16 cellular contexts compared by ENCODE assay signal in genomic region chr2:235554385-235554784, GRCh38.
DNase-seq lines count a peak whose midpoint lies in the region; ATAC-seq and TF ChIP-seq lines count a peak whose summit lies in the region.
"Had no signal": no experiment of that assay in that cellular context is flagged by ENCODE, and none has a peak within 500 bp of the region (broad histone marks: within the 10 kb centered on the region; RNA-seq: fewer than 3 reads in every experiment).

No MANE protein-coding gene starts in this region.

- ATAC-seq in natural killer cell treated with Interleukin-12 subunit alpha and Interleukin-12 subunit beta and Interleukin-15 and Interleukin-18, amount 100 ng/mL, for 72 hours = no peak
- ATAC-seq in natural killer cell (no peak), body of pancreas (no peak), PC-3 (no peak)
- ATAC-seq: A549, K562 had no signal

- no peaks in the 10 kb centered on the region for H3K9me3 ChIP-seq in body of pancreas
- no peaks in the 10 kb centered on the region for H3K9me3 ChIP-seq in osteoblast (ENCODE audit: low read depth, low read length)
- H3K9me3 ChIP-seq in PC-3 (ENCODE audit: low read length) = no peaks in the 10 kb centered on the region
- H3K9me3 ChIP-seq: A549, HAP-1 had no signal

- no peaks in the 10 kb centered on the region for H3K27me3 ChIP-seq in body of pancreas
- no peaks in the 10 kb centered on the region for H3K27me3 ChIP-seq in osteoblast (ENCODE audit: insufficient read depth, low read length)
- no peaks in the 10 kb centered on the region for H3K27me3 ChIP-seq in dorsolateral prefrontal cortex
- no peaks in the 10 kb centered on the region for H3K27me3 ChIP-seq in PC-3 (ENCODE audit: low read length)

- BruUV-seq in PC-3 (replicated peaks; lab: Mats Ljungman, UMichigan) = no TSS peak

- H4K20me1 ChIP-seq in osteoblast (ENCODE audit: insufficient read depth, low read length) (peaks cover 83% of the 10 kb centered on the region), PC-3 (ENCODE audit: low read length) (peaks cover 16% of the 10 kb centered on the region)

- POLR2A ChIA-PET in PC-3 (lab: Charles Lee; ENCODE audit: unreplicated experiment) = no interaction called here

- H3K4me1 Mint-ChIP-seq in natural killer cell treated with Interleukin-12 subunit alpha and Interleukin-12 subunit beta and Interleukin-15 and Interleukin-18, amount 100 ng/mL, for 72 hours (ENCODE audit: low read depth in 2 of 2) = no peaks in the 10 kb centered on the region
- H3K4me1 Mint-ChIP-seq in natural killer cell = no peaks in the 10 kb centered on the region
- H3K4me1 Mint-ChIP-seq: CD4-positive, CD25-positive, alpha-beta regulatory T cell had no signal

- H3K4me3 ChIP-seq in body of pancreas (no peak overlapping the region), osteoblast (ENCODE audit: insufficient read depth, low read length) (no peak overlapping the region), dorsolateral prefrontal cortex (no peak overlapping the region), PC-3 (ENCODE audit: low read length) (no peak overlapping the region)
- H3K4me3 ChIP-seq: A549, HAP-1, K562 had no signal

- H3K79me2 ChIP-seq in osteoblast (ENCODE audit: insufficient read depth, low read length) = peaks cover 91% of the 10 kb centered on the region
- H3K79me2 ChIP-seq in PC-3 (ENCODE audit: low read length) = peaks cover 98% of the 10 kb centered on the region

- H3K9me2 ChIP-seq in PC-3 (replicated peaks; ENCODE audit: low read length) = no peaks in the 10 kb centered on the region

- CTCF ChIA-PET in PC-3 (lab: Charles Lee) = no interaction called here

- peak overlapping the region in 3 of 4 donors; percentile 52 to 62 (median 54) for H3K27ac ChIP-seq in body of pancreas
- H3K27ac ChIP-seq in osteoblast (ENCODE audit: low read depth, low read length) = no peak overlapping the region
- peak overlapping the region in 17 of 59 donors; percentile 6 to 73 (median 36) for H3K27ac ChIP-seq in dorsolateral prefrontal cortex
- no peak overlapping the region for H3K27ac ChIP-seq in PC-3 (ENCODE audit: low read length)
- H3K27ac ChIP-seq: 22Rv1 had no signal

- H3K4me2 ChIP-seq in osteoblast (ENCODE audit: insufficient read depth, low read length) (no peak overlapping the region), PC-3 (ENCODE audit: low read length) (no peak overlapping the region)

- H3K27me3 Mint-ChIP-seq in natural killer cell treated with Interleukin-12 subunit alpha and Interleukin-12 subunit beta and Interleukin-15 and Interleukin-18, amount 100 ng/mL, for 72 hours = peaks cover 12 to 28% of the 10 kb centered on the region in 2 donors
- peaks cover 16 to 52% of the 10 kb centered on the region in 2 donors for H3K27me3 Mint-ChIP-seq in natural killer cell (ENCODE audit: low read depth in 2 of 2)

- intact Hi-C loops in natural killer cell (cut with micrococcal nuclease) (no loop called here), body of pancreas (cut with DNase I) (no loop called here), dorsolateral prefrontal cortex (cut with DNase I) (loop anchor here (5.0 to 10.0 kb wide), 4 partner anchors 38 to 170 kb away; no protein-coding TSS in a partner anchor), PC-3 (cut with micrococcal nuclease) (no loop called here)

- H3K4me1 ChIP-seq in body of pancreas (peaks cover 58% of the 10 kb centered on the region), osteoblast (ENCODE audit: insufficient read depth, low read length) (no peaks in the 10 kb centered on the region), PC-3 (ENCODE audit: insufficient read depth, low read length) (peaks cover 8% of the 10 kb centered on the region; the same call in 1 of the 2 replicates)
- H3K4me1 ChIP-seq: HAP-1 had no signal

- no peak overlapping the region for H3K27ac Mint-ChIP-seq in natural killer cell treated with Interleukin-12 subunit alpha and Interleukin-12 subunit beta and Interleukin-15 and Interleukin-18, amount 100 ng/mL, for 72 hours
- H3K27ac Mint-ChIP-seq in natural killer cell = no peak overlapping the region
- H3K27ac Mint-ChIP-seq: CD4-positive, CD25-positive, alpha-beta regulatory T cell had no signal

- no peaks in the 10 kb centered on the region for H3K36me3 ChIP-seq in body of pancreas (replicated peaks in 1 of 2; ENCODE audit: insufficient read depth in 1 of 2, low read depth in 2 of 2)
- no peaks in the 10 kb centered on the region for H3K36me3 ChIP-seq in osteoblast (ENCODE audit: insufficient read depth, low read length)
- H3K36me3 ChIP-seq in PC-3 (ENCODE audit: low read depth, low read length) = no peaks in the 10 kb centered on the region
- H3K36me3 ChIP-seq: HAP-1 had no signal

- no peak overlapping the region for H3K4me3 Mint-ChIP-seq in natural killer cell treated with Interleukin-12 subunit alpha and Interleukin-12 subunit beta and Interleukin-15 and Interleukin-18, amount 100 ng/mL, for 72 hours
- no peak overlapping the region for H3K4me3 Mint-ChIP-seq in natural killer cell
- H3K4me3 Mint-ChIP-seq: CD4-positive, CD25-positive, alpha-beta regulatory T cell; CD8-positive, alpha-beta memory T cell had no signal

- H3K9me3 Mint-ChIP-seq in natural killer cell treated with Interleukin-12 subunit alpha and Interleukin-12 subunit beta and Interleukin-15 and Interleukin-18, amount 100 ng/mL, for 72 hours = no peaks in the 10 kb centered on the region
- H3K9me3 Mint-ChIP-seq in natural killer cell = no peaks in the 10 kb centered on the region
- H3K9me3 Mint-ChIP-seq: CD4-positive, CD25-positive, alpha-beta regulatory T cell; CD8-positive, alpha-beta memory T cell had no signal

- 88 to 92% methylated on average over 6 of the region's 6 CpGs for WGBS in body of pancreas, 2 donors

- TF ChIP-seq POLR2A in body of pancreas (IDR thresholded peaks at IDR 0.05) = no peak

- H2AFZ ChIP-seq in osteoblast (ENCODE audit: low read length) (no peak overlapping the region), PC-3 (ENCODE audit: low read length) (no peak overlapping the region)

- peak; percentile 32 for DNase-seq in natural killer cell treated with Interleukin-12 subunit alpha and Interleukin-12 subunit beta and Interleukin-15 and Interleukin-18, amount 100 ng/mL, for 72 hours (ENCODE audit: low spot score)
- DNase-seq in natural killer cell = no peak
- DNase-seq in body of pancreas = no peak
- DNase-seq in osteoblast (ENCODE audit: insufficient read length, low spot score, missing footprints) = peak; percentile 59
- no peak for DNase-seq in dorsolateral prefrontal cortex
- DNase-seq in activated effector memory CD4-positive, alpha-beta T cell treated with Interleukin-2 at 50 U/mL for 16 hours = no peak
- DNase-seq in PC-3 = no peak
- DNase-seq: AML-193; CD4-positive, CD25-positive, alpha-beta regulatory T cell; CD8-positive, alpha-beta memory T cell; COR-L47; IMR-90 had no signal

- H3K36me3 Mint-ChIP-seq in natural killer cell treated with Interleukin-12 subunit alpha and Interleukin-12 subunit beta and Interleukin-15 and Interleukin-18, amount 100 ng/mL, for 72 hours = no peaks in the 10 kb centered on the region
- no peaks in the 10 kb centered on the region for H3K36me3 Mint-ChIP-seq in natural killer cell
- H3K36me3 Mint-ChIP-seq: CD4-positive, CD25-positive, alpha-beta regulatory T cell; CD8-positive, alpha-beta memory T cell had no signal

- no peak for TF ChIP-seq CTCF in natural killer cell (IDR thresholded peaks at IDR 0.05)
- no peak for TF ChIP-seq CTCF in body of pancreas (IDR thresholded peaks at IDR 0.05)
- TF ChIP-seq CTCF in osteoblast (IDR thresholded peaks at IDR 0.05; ENCODE audit: extremely low read depth, low read depth, low read length) = no peak
- TF ChIP-seq CTCF in dorsolateral prefrontal cortex (IDR thresholded peaks at IDR 0.05 in 54 of 56, conservative IDR thresholded peaks at IDR 0.05 in 2 of 56; ENCODE audit: low read depth in 1 of 56, partially characterized antibody in 56 of 56) = no peak
- TF ChIP-seq CTCF in PC-3 (conservative IDR thresholded peaks at IDR 0.05; ENCODE audit: low read depth, low read length) = no peak

- no peaks in the 10 kb centered on the region for H3F3A ChIP-seq in PC-3 (ENCODE audit: low read length, unreplicated experiment)

- H3K9ac ChIP-seq in PC-3 (ENCODE audit: low read length) = no peak overlapping the region

Comparison
In these comparisons a context has a peak if more than half of its experiments do, and no peak if none do; other contexts are left out.
1. DNase-seq: peak in natural killer cell treated with Interleukin-12 subunit alpha and Interleukin-12 subunit beta and Interleukin-15 and Interleukin-18, amount 100 ng/mL, for 72 hours (single experiment) and osteoblast (single experiment); none in natural killer cell (single experiment), body of pancreas (0 of 4), dorsolateral prefrontal cortex (0 of 10), activated effector memory CD4-positive, alpha-beta T cell treated with Interleukin-2 at 50 U/mL for 16 hours (single experiment) and PC-3 (single experiment).
2. H3K27ac ChIP-seq: peak in body of pancreas (3 of 4); none in osteoblast (single experiment) and PC-3 (single experiment).
3. intact Hi-C loops: an anchor here in dorsolateral prefrontal cortex (5.0 to 10.0 kb wide); none called in natural killer cell, body of pancreas and PC-3.